In the genomic region with DNA sequence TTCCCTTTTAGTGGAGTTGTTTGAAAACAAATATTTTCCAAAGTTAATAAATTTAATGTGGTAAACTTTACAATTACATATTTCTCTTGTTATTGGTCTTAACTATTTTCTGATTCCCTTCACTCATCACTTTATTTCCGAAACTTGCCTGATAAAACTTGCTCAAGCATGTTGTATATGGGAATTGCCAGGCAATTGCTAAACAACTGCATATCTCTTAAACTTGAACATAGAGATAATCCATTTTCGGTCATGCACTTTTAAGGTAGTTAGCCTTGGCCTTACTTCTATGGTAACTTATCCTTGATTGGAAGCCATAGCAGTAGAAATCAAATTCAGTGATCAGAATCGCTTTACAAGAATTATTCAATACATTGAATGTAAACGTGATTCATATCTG, we compare ENCODE assay signal across 27 cellular contexts.
A peak's percentile ranks its signal among the peaks of the same experiment; 100 is the strongest.
DNase-seq lines count a peak whose midpoint lies in the region; ATAC-seq and TF ChIP-seq lines count a peak whose summit lies in the region.
"Had no signal": no experiment of that assay in that cellular context is flagged by ENCODE, and none has a peak within 500 bp of the region (broad histone marks: within the 10 kb centered on the region; RNA-seq: fewer than 3 reads in every experiment).

No MANE protein-coding gene starts in this region.

- RAD21 ChIA-PET in HCT116 (lab: Charles Lee; ENCODE audit: low non-redundant PET in 1 of 2, low total read pairs in 2 of 2, uncharacterized antibody in 2 of 2, unreplicated experiment in 2 of 2) = no interaction called here

- H3K4me1 ChIP-seq in HCT116 (ENCODE audit: control insufficient read depth in 1 of 2, insufficient read depth in 2 of 2, low read length in 2 of 2) (peaks cover 58 to 86% of the 10 kb centered on the region in 2 experiments), parathyroid adenoma (no peaks in the 10 kb centered on the region)

- peaks cover 24% of the 10 kb centered on the region for H3K79me2 ChIP-seq in HCT116 (ENCODE audit: insufficient read depth, low read length)
- H3K79me2 ChIP-seq in parathyroid adenoma = no peaks in the 10 kb centered on the region

- no peaks in the 10 kb centered on the region for H3K9me2 ChIP-seq in HCT116 (ENCODE audit: insufficient read depth)

- in situ Hi-C loops in brain microvascular endothelial cell (cut with HindIII; ENCODE audit: low pct_ligation_motif_present, low sequenced_read_pairs) = no loop called here

- H3K27ac Mint-ChIP-seq in activated T-cell treated with anti-CD3 and anti-CD28 coated beads, Interleukin-2, amount 50 U/mL, for 72 hours = no peak overlapping the region
- no peak overlapping the region for H3K27ac Mint-ChIP-seq in CD14-positive monocyte
- H3K27ac Mint-ChIP-seq: IgD-negative memory B cell; immature natural killer cell; neural progenitor cell; stimulated activated memory B cell treated with anti-CD40 and anti-IgM and Interleukin-4, amounts not matched to agents 10 μg/mL and 1 μg/mL and 100 μg/mL, for 72 hours had no signal

- H3K36me3 Mint-ChIP-seq in activated T-cell treated with anti-CD3 and anti-CD28 coated beads, Interleukin-2, amount 50 U/mL, for 72 hours (ENCODE audit: insufficient read depth in 2 of 2) = no peaks in the 10 kb centered on the region
- H3K36me3 Mint-ChIP-seq in CD14-positive monocyte = no peaks in the 10 kb centered on the region
- H3K36me3 Mint-ChIP-seq: IgD-negative memory B cell; immature natural killer cell; stimulated activated memory B cell treated with anti-CD40 and anti-IgM and Interleukin-4, amounts not matched to agents 10 μg/mL and 1 μg/mL and 100 μg/mL, for 72 hours had no signal

- no peaks in the 10 kb centered on the region for H3K4me1 Mint-ChIP-seq in activated T-cell treated with anti-CD3 and anti-CD28 coated beads, Interleukin-2, amount 50 U/mL, for 72 hours (ENCODE audit: low read depth)
- H3K4me1 Mint-ChIP-seq in CD14-positive monocyte = peaks cover 55% of the 10 kb centered on the region
- H3K4me1 Mint-ChIP-seq: immature natural killer cell; stimulated activated memory B cell treated with anti-CD40 and anti-IgM and Interleukin-4, amounts not matched to agents 10 μg/mL and 1 μg/mL and 100 μg/mL, for 72 hours had no signal

- H3K4me3 Mint-ChIP-seq in activated T-cell treated with anti-CD3 and anti-CD28 coated beads, Interleukin-2, amount 50 U/mL, for 72 hours = no peak overlapping the region
- H3K4me3 Mint-ChIP-seq in CD14-positive monocyte = no peak overlapping the region
- H3K4me3 Mint-ChIP-seq: IgD-negative memory B cell; immature natural killer cell; neural progenitor cell; stimulated activated memory B cell treated with anti-CD40 and anti-IgM and Interleukin-4, amounts not matched to agents 10 μg/mL and 1 μg/mL and 100 μg/mL, for 72 hours had no signal

- H3K9ac ChIP-seq in HCT116 (ENCODE audit: low read length) (peak overlapping the region; percentile 71), parathyroid adenoma (no peak overlapping the region)
- H3K9ac ChIP-seq: neural progenitor cell had no signal

- H3K27me3 Mint-ChIP-seq in activated T-cell treated with anti-CD3 and anti-CD28 coated beads, Interleukin-2, amount 50 U/mL, for 72 hours (ENCODE audit: low read depth) = no peaks in the 10 kb centered on the region
- no peaks in the 10 kb centered on the region for H3K27me3 Mint-ChIP-seq in CD14-positive monocyte (ENCODE audit: low read depth in 3 of 3)
- H3K27me3 Mint-ChIP-seq: IgD-negative memory B cell had no signal

- no peaks in the 10 kb centered on the region for H4K20me1 ChIP-seq in HCT116 (ENCODE audit: insufficient read depth)

- ATAC-seq in HCT116 (no peak), GM18861 (IDR thresholded peaks at IDR 0.05; ENCODE audit: unreplicated experiment) (no peak)
- ATAC-seq in activated T-cell treated with anti-CD3 and anti-CD28 coated beads, Interleukin-2, amount 50 U/mL, for 72 hours (replicated peaks in 1 of 2) = no peak
- ATAC-seq: mucosa of descending colon; PC-3; stimulated activated memory B cell treated with anti-CD40 and anti-IgM and Interleukin-4, amounts not matched to agents 10 μg/mL and 1 μg/mL and 100 μg/mL, for 72 hours had no signal

- TSS peak; percentile 91 for BruUV-seq in HCT116 (replicated peaks; lab: Mats Ljungman, UMichigan)

- peak overlapping the region; percentile 95 for H3K27ac ChIP-seq in HCT116 (ENCODE audit: low read depth, low read length)
- H3K27ac ChIP-seq in VCaP = peak overlapping the region; percentile 39; the same call in 1 of the 2 replicates
- H3K27ac ChIP-seq in parathyroid adenoma = no peak overlapping the region
- no peak overlapping the region for H3K27ac ChIP-seq in brain microvascular endothelial cell
- H3K27ac ChIP-seq: neural progenitor cell had no signal

- H3K9me3 ChIP-seq in HCT116 (ENCODE audit: control insufficient read depth in 1 of 2, insufficient read depth in 1 of 2, low read depth in 1 of 2, low read length in 2 of 2) (no peaks in the 10 kb centered on the region), parathyroid adenoma (ENCODE audit: control insufficient read depth, low read length) (no peaks in the 10 kb centered on the region)
- H3K9me3 ChIP-seq: adrenal gland, mucosa of descending colon had no signal

- CTCF ChIA-PET in HCT116 (lab: Charles Lee) = interaction anchor here (1.1 kb wide), 1 partner anchor 90 kb away, joined by 3 read pairs; no protein-coding TSS in a partner anchor

- no peak overlapping the region for H3K4me3 ChIP-seq in HCT116 (replicated peaks in 1 of 2; ENCODE audit: low read depth in 1 of 2, low read length in 2 of 2)
- no peak overlapping the region for H3K4me3 ChIP-seq in fibroblast of pulmonary artery (replicated peaks; ENCODE audit: low read depth, low read length)
- H3K4me3 ChIP-seq in parathyroid adenoma (ENCODE audit: low read depth, low read length) = no peak overlapping the region
- no peak overlapping the region for H3K4me3 ChIP-seq in brain microvascular endothelial cell (ENCODE audit: low read depth, low read length)
- H3K4me3 ChIP-seq: adrenal gland, mucosa of descending colon, neural progenitor cell had no signal

- intact Hi-C loops in HCT116 (cut with micrococcal nuclease) (loop anchor here (10.0 kb wide), 1 partner anchor 980 kb away; no protein-coding TSS in a partner anchor), CD14-positive monocyte (cut with micrococcal nuclease) (no loop called here)

- H3K4me2 ChIP-seq in HCT116 (ENCODE audit: low read length) (peak overlapping the region; percentile 40), parathyroid adenoma (ENCODE audit: low read length) (no peak overlapping the region)
- H3K4me2 ChIP-seq: neural progenitor cell had no signal

- TF ChIP-seq CTCF in HCT116 (IDR thresholded peaks at IDR 0.05 in 2 of 3, conservative IDR thresholded peaks at IDR 0.05 in 1 of 3; ENCODE audit: borderline replicate concordance in 1 of 3, insufficient read depth in 1 of 3, low read depth in 2 of 3, low read length in 2 of 3) (no peak), VCaP (conservative IDR thresholded peaks at IDR 0.05) (no peak), fibroblast of pulmonary artery (IDR thresholded peaks at IDR 0.05; ENCODE audit: low read length, missing control alignments) (no peak), parathyroid adenoma (IDR thresholded peaks at IDR 0.05) (no peak), brain microvascular endothelial cell (IDR thresholded peaks at IDR 0.05; ENCODE audit: low read depth, low read length, missing control alignments) (no peak), CD14-positive monocyte (IDR thresholded peaks at IDR 0.05) (no peak)

- H3K27me3 ChIP-seq in HCT116 (ENCODE audit: insufficient read depth, low read length) (no peaks in the 10 kb centered on the region), parathyroid adenoma (ENCODE audit: control insufficient read depth, insufficient read depth, low read length) (no peaks in the 10 kb centered on the region), brain microvascular endothelial cell (replicated peaks) (no peaks in the 10 kb centered on the region)
- H3K27me3 ChIP-seq: adrenal gland, neural progenitor cell had no signal

- POLR2A ChIA-PET in HCT116 (lab: Charles Lee) = no interaction called here

- H2AFZ ChIP-seq in HCT116 (ENCODE audit: low read depth, low read length, poor library complexity, severe bottlenecking) = no peak overlapping the region
- H2AFZ ChIP-seq in parathyroid adenoma = peak overlapping the region; percentile 2
- H2AFZ ChIP-seq: neural progenitor cell had no signal

- no peak for DNase-seq in HCT116 (ENCODE audit: low read depth, low spot score)
- DNase-seq in fibroblast of pulmonary artery (ENCODE audit: low read depth) = peak; percentile 35
- no peak for DNase-seq in brain microvascular endothelial cell
- no peak for DNase-seq in activated T-cell treated with anti-CD3 and anti-CD28 coated beads, Interleukin-2, amount 50 U/mL, for 72 hours
- no peak for DNase-seq in CD14-positive monocyte (ENCODE audit: low spot score)
- DNase-seq: activated CD4-positive, alpha-beta T cell treated with anti-CD3 and anti-CD28 coated beads, Interleukin-2, amount 50 U/mL, for 4 hours; activated CD4-positive, CD25-positive, alpha-beta regulatory T cell; activated naive CD4-positive, alpha-beta T cell treated with Interleukin-2 at 50 U/mL for 16 hours; adrenal gland; C1 segment of cervical spinal cord; effector CD4-positive, alpha-beta T cell; hypothalamus; immature natural killer cell; mucosa of descending colon; NCI-H1092; NCI-H1694 treated with DMSO at 0.1 percent for 48 hours; NCI-H2171; NCI-H524; PC-3; SHP77 treated with DMSO at 0.1 percent for 48 hours; stimulated activated CD4-positive, alpha-beta T cell treated with anti-CD3 and anti-CD28 coated beads, Interleukin-4, amount 100 ng/mL, for 4 hours had no signal

- H3K9me3 Mint-ChIP-seq in activated T-cell treated with anti-CD3 and anti-CD28 coated beads, Interleukin-2, amount 50 U/mL, for 72 hours = no peaks in the 10 kb centered on the region
- peaks cover 0 to 2% (median 0%) of the 10 kb centered on the region in 7 donors for H3K9me3 Mint-ChIP-seq in CD14-positive monocyte
- H3K9me3 Mint-ChIP-seq: IgD-negative memory B cell; stimulated activated memory B cell treated with anti-CD40 and anti-IgM and Interleukin-4, amounts not matched to agents 10 μg/mL and 1 μg/mL and 100 μg/mL, for 72 hours had no signal

- H3K36me3 ChIP-seq in HCT116 (ENCODE audit: control insufficient read depth in 1 of 2, insufficient read depth in 2 of 2, low read length in 2 of 2) (no peaks in the 10 kb centered on the region; a peak in 1 of 4 replicates), parathyroid adenoma (ENCODE audit: control insufficient read depth, insufficient read depth, low read length) (no peaks in the 10 kb centered on the region), brain microvascular endothelial cell (replicated peaks) (no peaks in the 10 kb centered on the region)
- H3K36me3 ChIP-seq: adrenal gland, neural progenitor cell had no signal

- no peak for TF ChIP-seq POLR2A in HCT116 (IDR thresholded peaks at IDR 0.05; ENCODE audit: borderline replicate concordance, extremely low read depth, insufficient read depth, insufficient read length)

- TF ChIP-seq RAD21 in HCT116 (IDR thresholded peaks at IDR 0.05; ENCODE audit: low read depth) = no peak

TF ChIP-seq in HCT116, 20 proteins besides CTCF, POLR2A, EP300 and RAD21 (continues in another document):
- TF ChIP-seq, protein P1, sequence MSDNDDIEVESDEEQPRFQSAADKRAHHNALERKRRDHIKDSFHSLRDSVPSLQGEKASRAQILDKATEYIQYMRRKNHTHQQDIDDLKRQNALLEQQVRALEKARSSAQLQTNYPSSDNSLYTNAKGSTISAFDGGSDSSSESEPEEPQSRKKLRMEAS (IDR thresholded peaks at IDR 0.05) = no peak
- no peak for TF ChIP-seq FOSL1 (IDR thresholded peaks at IDR 0.05; ENCODE audit: low read depth)

Comparison
In these comparisons a context has a peak if more than half of its experiments do, and no peak if none do; other contexts are left out.
1. H3K27ac ChIP-seq: peak in HCT116 (single experiment) and VCaP (single experiment); none in parathyroid adenoma (single experiment) and brain microvascular endothelial cell (single experiment).